In genomic region chrX:136048446-136048845, GRCh38 we compare ENCODE assay signal across 20 cellular contexts.
"Had no signal": no experiment of that assay in that cellular context is flagged by ENCODE, and none has a peak within 500 bp of the region (broad histone marks: within the 10 kb centered on the region; RNA-seq: fewer than 3 reads in every experiment).

No MANE protein-coding gene starts in this region.

- H3K27ac ChIP-seq: breast epithelium, dorsolateral prefrontal cortex, neutrophil, right atrium auricular region, suprapubic skin had no signal

- H3K9me3 ChIP-seq: breast epithelium, neutrophil, right atrium auricular region, suprapubic skin had no signal

- H3K4me1 ChIP-seq: breast epithelium, right atrium auricular region had no signal

- H3K9me3 Mint-ChIP-seq: activated CD4-positive, alpha-beta T cell treated with anti-CD3 and anti-CD28 coated beads, Interleukin-2, amount 10 ng/mL, durations not matched to agents 7 days and 5 days; activated naive CD8-positive, alpha-beta T cell treated with anti-CD3 and anti-CD28 coated beads, Interleukin-2, amount 10 ng/mL, durations not matched to agents 7 days and 5 days; natural killer cell; stimulated activated naive CD8-positive, alpha-beta T cell treated with anti-CD3 and anti-CD28 coated beads, Interleukin-15, Interleukin-2, amounts not matched to agents 100 ng/mL and 50 ng/mL, for 24 hours had no signal

- H3K4me3 ChIP-seq: breast epithelium, dorsolateral prefrontal cortex, right atrium auricular region, suprapubic skin had no signal

- H3K36me3 ChIP-seq: breast epithelium, right atrium auricular region, suprapubic skin had no signal

- H3K27me3 ChIP-seq: neutrophil, right atrium auricular region, suprapubic skin had no signal

- DNase-seq: activated CD4-positive, alpha-beta T cell treated with anti-CD3 and anti-CD28 coated beads, Interleukin-2, amount 10 ng/mL, durations not matched to agents 7 days and 5 days; activated CD4-positive, CD25-positive, alpha-beta regulatory T cell; activated CD8-positive, alpha-beta memory T cell treated with anti-CD3 and anti-CD28 coated beads for 24 hours; activated naive CD8-positive, alpha-beta T cell treated with anti-CD3 and anti-CD28 coated beads, Interleukin-2, amount 10 ng/mL, durations not matched to agents 7 days and 5 days; aorta; cerebellar nuclear complex; dorsolateral prefrontal cortex; endodermal cell; foreskin melanocyte; head of caudate nucleus; mesendoderm; natural killer cell; small intestine; SW 1271 had no signal

- ATAC-seq: natural killer cell had no signal

- H3K36me3 Mint-ChIP-seq: natural killer cell had no signal

- H3K27ac Mint-ChIP-seq: activated CD4-positive, alpha-beta T cell treated with anti-CD3 and anti-CD28 coated beads, Interleukin-2, amount 10 ng/mL, durations not matched to agents 7 days and 5 days; activated naive CD8-positive, alpha-beta T cell treated with anti-CD3 and anti-CD28 coated beads, Interleukin-2, amount 10 ng/mL, durations not matched to agents 7 days and 5 days; endodermal cell; natural killer cell; progenitor cell of endocrine pancreas; stimulated activated naive CD8-positive, alpha-beta T cell treated with anti-CD3 and anti-CD28 coated beads, Interleukin-15, Interleukin-2, amounts not matched to agents 100 ng/mL and 50 ng/mL, for 24 hours had no signal
